Comparison of ENCODE assay signal across 13 cellular contexts in the genomic region with DNA sequence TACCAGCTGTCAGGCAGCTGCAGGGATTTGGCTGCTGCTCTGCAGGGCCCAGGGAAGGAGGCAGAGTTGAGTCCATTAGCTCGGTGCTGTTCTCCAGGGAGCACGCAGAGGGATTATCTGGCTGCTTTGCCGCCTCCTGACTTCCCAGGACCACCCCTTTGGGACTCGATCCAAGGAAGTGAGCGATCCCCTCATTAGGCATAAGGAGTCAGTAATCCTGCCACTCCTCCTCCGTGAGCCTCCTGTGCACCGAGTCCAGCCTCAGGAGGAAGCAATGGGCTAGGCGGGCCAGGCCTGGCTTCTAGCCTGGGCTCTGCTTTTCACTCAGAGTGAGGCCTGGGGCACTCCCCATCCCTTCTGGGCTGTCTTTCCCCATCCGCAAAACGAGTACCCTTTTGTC.
DNase-seq lines count a peak whose midpoint lies in the region; ATAC-seq and TF ChIP-seq lines count a peak whose summit lies in the region.
"Had no signal": no experiment of that assay in that cellular context is flagged by ENCODE, and none has a peak within 500 bp of the region (broad histone marks: within the 10 kb centered on the region; RNA-seq: fewer than 3 reads in every experiment).

No MANE protein-coding gene starts in this region.

- no peaks in the 10 kb centered on the region for H3F3A ChIP-seq in MM.1S (ENCODE audit: insufficient read depth, low read length)

- no peaks in the 10 kb centered on the region for H3K9me2 ChIP-seq in MM.1S (replicated peaks; ENCODE audit: insufficient read depth, low read length)

- no peak overlapping the region for H3K9ac ChIP-seq in MM.1S (ENCODE audit: low read length)
- H3K9ac ChIP-seq: GM23248 had no signal

- ATAC-seq in Right ventricle myocardium inferior (peak; percentile 40), heart right ventricle (peak in 6 of 8 donors; percentile 28 to 54 (median 40))
- ATAC-seq: upper lobe of right lung had no signal

- in situ Hi-C loops in brain microvascular endothelial cell (cut with HindIII; ENCODE audit: low pct_ligation_motif_present, low sequenced_read_pairs), result no loop called here

- H3K27me3 ChIP-seq in left ventricle myocardium inferior (ENCODE audit: low read depth), result peaks cover 7% of the 10 kb centered on the region
- peaks cover 0 to 4% (median 0%) of the 10 kb centered on the region in 7 donors for H3K27me3 ChIP-seq in heart right ventricle
- H3K27me3 ChIP-seq in MM.1S (replicated peaks; ENCODE audit: insufficient read depth, low read length), result no peaks in the 10 kb centered on the region
- H3K27me3 ChIP-seq in brain microvascular endothelial cell (replicated peaks), result peaks cover 47% of the 10 kb centered on the region
- H3K27me3 ChIP-seq: upper lobe of right lung had no signal

- no peaks in the 10 kb centered on the region for H4K20me1 ChIP-seq in MM.1S (ENCODE audit: insufficient read depth, low read length)

- intact Hi-C loops in Right ventricle myocardium inferior (cut with DNase I) (no loop called here), left ventricle myocardium inferior (cut with micrococcal nuclease) (no loop called here), heart right ventricle (cut with DNase I) (no loop called here)

- H3K4me3 ChIP-seq in left ventricle myocardium inferior (no peak overlapping the region), heart right ventricle (no peak overlapping the region), MM.1S (ENCODE audit: low read length) (no peak overlapping the region), brain microvascular endothelial cell (ENCODE audit: low read depth, low read length) (no peak overlapping the region)
- H3K4me3 ChIP-seq: GM23248, upper lobe of right lung had no signal

- no peaks in the 10 kb centered on the region for H3K36me3 ChIP-seq in left ventricle myocardium inferior
- no peaks in the 10 kb centered on the region for H3K36me3 ChIP-seq in heart right ventricle
- H3K36me3 ChIP-seq in MM.1S (replicated peaks; ENCODE audit: insufficient read depth, low read length), result no peaks in the 10 kb centered on the region
- H3K36me3 ChIP-seq in brain microvascular endothelial cell (replicated peaks), result no peaks in the 10 kb centered on the region
- H3K36me3 ChIP-seq: upper lobe of right lung had no signal

- H3K4me1 ChIP-seq in left ventricle myocardium inferior (peaks cover 7% of the 10 kb centered on the region), heart right ventricle (peaks cover 0 to 11% (median 4%) of the 10 kb centered on the region in 9 donors), MM.1S (ENCODE audit: low read length) (no peaks in the 10 kb centered on the region)
- H3K4me1 ChIP-seq: upper lobe of right lung had no signal

- H3K79me2 ChIP-seq in MM.1S (ENCODE audit: low read length), result no peaks in the 10 kb centered on the region

- H3K9me3 ChIP-seq in left ventricle myocardium inferior (replicated peaks) (no peaks in the 10 kb centered on the region), heart right ventricle (no peaks in the 10 kb centered on the region), MM.1S (replicated peaks; ENCODE audit: insufficient read depth, low read length) (no peaks in the 10 kb centered on the region)
- H3K9me3 ChIP-seq: upper lobe of right lung had no signal

- 46 to 50% methylated on average over 10 of the region's 10 CpGs for WGBS in heart right ventricle, 2 donors

- DNase-seq in Right ventricle myocardium inferior (ENCODE audit: missing footprints), result no peak
- no peak for DNase-seq in left ventricle myocardium inferior
- DNase-seq in NCI-H69 (lab: John Stamatoyannopoulos, UW), result peak; percentile 93
- DNase-seq in heart right ventricle, result peak in 1 of 2 donors; percentile 35
- DNase-seq in MM.1S, result no peak
- DNase-seq in brain microvascular endothelial cell, result no peak
- no peak for DNase-seq in T-helper 9 cell
- DNase-seq in activated CD8-positive, alpha-beta memory T cell treated with anti-CD3 and anti-CD28 coated beads, Interleukin-2, amount 50 U/mL, for 4 hours, result no peak
- DNase-seq: activated CD4-positive, alpha-beta T cell treated with anti-CD3 and anti-CD28 coated beads, Interleukin-2, amount 10 ng/mL, durations not matched to agents 24 days and 14 days; effector memory CD4-positive, alpha-beta T cell; GM23248; OCI-M1; upper lobe of right lung had no signal

- TF ChIP-seq CTCF in left ventricle myocardium inferior (IDR thresholded peaks at IDR 0.05; ENCODE audit: borderline replicate concordance) (no peak), heart right ventricle (IDR thresholded peaks at IDR 0.05) (no peak), MM.1S (IDR thresholded peaks at IDR 0.05; ENCODE audit: low read length) (no peak), brain microvascular endothelial cell (IDR thresholded peaks at IDR 0.05; ENCODE audit: low read depth, low read length, missing control alignments) (no peak)

- H3K27ac ChIP-seq in left ventricle myocardium inferior (replicated peaks) (no peak overlapping the region), heart right ventricle (peak overlapping the region in 1 of 10 donors; percentile 41), MM.1S (ENCODE audit: low read length) (no peak overlapping the region), brain microvascular endothelial cell (no peak overlapping the region)
- H3K27ac ChIP-seq: GM23248, upper lobe of right lung had no signal

- H2AFZ ChIP-seq in MM.1S (ENCODE audit: low read length), result no peak overlapping the region
- H2AFZ ChIP-seq: GM23248 had no signal

- H3K4me2 ChIP-seq in MM.1S (ENCODE audit: low read depth, low read length), result no peak overlapping the region
